ENCODE assay signal across 14 cellular contexts in the genomic region with DNA sequence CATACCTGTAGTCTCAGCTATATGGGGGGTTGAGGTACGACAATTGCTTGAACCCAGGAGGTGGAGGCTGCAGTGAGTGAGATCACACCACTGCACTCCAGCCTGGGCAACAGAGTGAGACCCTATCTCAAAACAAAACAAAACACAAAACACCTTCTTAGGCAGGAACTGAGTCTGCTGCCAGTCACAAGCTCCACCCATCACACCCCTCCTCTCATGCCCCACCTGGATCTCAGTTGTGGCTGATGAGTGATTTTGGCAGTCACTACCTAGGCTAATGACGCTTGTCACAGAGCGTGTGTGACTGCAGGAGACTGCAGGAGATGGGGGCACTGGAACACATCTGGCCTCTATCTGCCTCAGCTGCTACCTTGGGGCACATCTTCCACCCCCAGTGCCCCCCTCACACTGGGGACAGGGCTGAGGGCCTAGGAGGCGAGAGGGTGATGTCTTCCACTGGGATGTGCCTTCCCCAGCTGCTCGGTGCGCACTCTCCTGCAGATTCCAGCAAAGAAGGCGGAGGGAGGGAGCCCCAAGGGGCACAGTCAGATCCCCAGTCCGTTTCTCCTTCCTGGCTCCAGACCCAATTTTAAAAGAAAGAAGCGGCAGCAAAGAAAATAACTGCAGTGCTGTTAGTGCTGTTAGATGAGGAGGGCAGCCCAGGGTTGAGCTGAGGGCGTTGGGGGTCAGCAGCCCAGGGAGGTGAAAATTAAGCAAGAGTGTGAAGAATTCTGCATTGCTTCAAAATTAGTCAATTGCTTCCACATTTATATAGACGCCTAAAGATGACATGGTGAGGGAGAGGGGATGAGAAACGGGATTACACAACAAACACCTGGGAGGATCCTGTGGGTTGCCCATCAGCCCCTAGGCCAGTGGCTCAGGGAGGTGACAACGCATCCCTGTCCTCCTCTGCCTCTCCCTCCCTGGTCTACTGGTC.
DNase-seq lines count a peak whose midpoint lies in the region; ATAC-seq and TF ChIP-seq lines count a peak whose summit lies in the region.
"Had no signal": no experiment of that assay in that cellular context is flagged by ENCODE, and none has a peak within 500 bp of the region (broad histone marks: within the 10 kb centered on the region; RNA-seq: fewer than 3 reads in every experiment).

No MANE protein-coding gene starts in this region.

- H3K4me3 ChIP-seq in epithelial cell of esophagus (ENCODE audit: low read length) (no peak overlapping the region), skin epidermis (no peak overlapping the region)
- H3K4me3 ChIP-seq: pancreas had no signal

- no peaks in the 10 kb centered on the region for H3K9me3 Mint-ChIP-seq in activated CD4-positive, alpha-beta memory T cell treated with anti-CD3 and anti-CD28 coated beads for 36 hours
- no peaks in the 10 kb centered on the region for H3K9me3 Mint-ChIP-seq in activated CD4-positive, alpha-beta memory T cell treated with anti-CD3 and anti-CD28 coated beads, Interleukin-2, amount 10 ng/mL, durations not matched to agents 7 days and 5 days
- peaks cover 8% of the 10 kb centered on the region for H3K9me3 Mint-ChIP-seq in glutamatergic neuron (ENCODE audit: unreplicated experiment)
- H3K9me3 Mint-ChIP-seq: T-helper 2 cell treated with Interferon-gamma antibody and Interleukin-4, amounts not matched to agents 5 μg/mL and 100 μg/mL, for 36 hours had no signal

- no peak overlapping the region for H3K27ac Mint-ChIP-seq in activated CD4-positive, alpha-beta memory T cell treated with anti-CD3 and anti-CD28 coated beads for 36 hours
- H3K27ac Mint-ChIP-seq in activated CD4-positive, alpha-beta memory T cell treated with anti-CD3 and anti-CD28 coated beads, Interleukin-2, amount 10 ng/mL, durations not matched to agents 7 days and 5 days: no peak overlapping the region
- H3K27ac Mint-ChIP-seq in glutamatergic neuron (ENCODE audit: unreplicated experiment): no peak overlapping the region
- H3K27ac Mint-ChIP-seq: T-helper 2 cell treated with Interferon-gamma antibody and Interleukin-4, amounts not matched to agents 5 μg/mL and 100 μg/mL, for 36 hours had no signal

- peak; percentile 65 for DNase-seq in activated CD4-positive, alpha-beta memory T cell treated with anti-CD3 and anti-CD28 coated beads for 36 hours
- no peak for DNase-seq in activated CD4-positive, alpha-beta memory T cell treated with anti-CD3 and anti-CD28 coated beads, Interleukin-2, amount 10 ng/mL, durations not matched to agents 7 days and 5 days
- DNase-seq in NCI-H1436 treated with DMSO at 0.1 percent for 48 hours (lab: John Stamatoyannopoulos, UW): peak; percentile 20
- peak; percentile 69 for DNase-seq in epithelial cell of esophagus (ENCODE audit: low read depth)
- no peak for DNase-seq in glutamatergic neuron
- DNase-seq in NCI-H1930 (lab: John Stamatoyannopoulos, UW): no peak
- DNase-seq: activated CD8-positive, alpha-beta memory T cell treated with anti-CD3 and anti-CD28 coated beads, Interleukin-2, amount 50 U/mL, for 4 hours; AML-193; hippocampal formation; PC-3 had no signal

- TF ChIP-seq CTCF in epithelial cell of esophagus (IDR thresholded peaks at IDR 0.05; ENCODE audit: insufficient read depth, low read depth, low read length, missing control alignments): no peak
- TF ChIP-seq CTCF in glutamatergic neuron (IDR thresholded peaks at IDR 0.05; ENCODE audit: partially characterized antibody, unreplicated experiment): no peak

- peak overlapping the region in 15 of 21 experiments; percentile 9 to 72 (median 60) for H3K27ac ChIP-seq in skin epidermis
- H3K27ac ChIP-seq: pancreas had no signal

- CTCF ChIA-PET in activated CD4-positive, alpha-beta memory T cell treated with anti-CD3 and anti-CD28 coated beads for 36 hours (lab: Charles Lee): interaction anchor here (0.6 to 1.0 kb wide), 3 partner anchors 11 to 107 kb away, joined by 3 read pairs; no protein-coding TSS in a partner anchor
- CTCF ChIA-PET in activated CD4-positive, alpha-beta memory T cell treated with anti-CD3 and anti-CD28 coated beads, Interleukin-2, amount 10 ng/mL, durations not matched to agents 7 days and 5 days (lab: Charles Lee): interaction anchor here (1.0 to 1.2 kb wide), 2 partner anchors 12 to 293 kb away, joined by 3 read pairs; no protein-coding TSS in a partner anchor

- POLR2A ChIA-PET in activated CD4-positive, alpha-beta memory T cell treated with anti-CD3 and anti-CD28 coated beads for 36 hours (lab: Charles Lee): no interaction called here
- POLR2A ChIA-PET in activated CD4-positive, alpha-beta memory T cell treated with anti-CD3 and anti-CD28 coated beads, Interleukin-2, amount 10 ng/mL, durations not matched to agents 7 days and 5 days (lab: Charles Lee): no interaction called here

- no peaks in the 10 kb centered on the region for H3K27me3 Mint-ChIP-seq in activated CD4-positive, alpha-beta memory T cell treated with anti-CD3 and anti-CD28 coated beads for 36 hours
- peaks cover 3% of the 10 kb centered on the region for H3K27me3 Mint-ChIP-seq in activated CD4-positive, alpha-beta memory T cell treated with anti-CD3 and anti-CD28 coated beads, Interleukin-2, amount 10 ng/mL, durations not matched to agents 7 days and 5 days
- peaks cover 6% of the 10 kb centered on the region for H3K27me3 Mint-ChIP-seq in glutamatergic neuron (ENCODE audit: unreplicated experiment)

- ATAC-seq in GM21423 (IDR thresholded peaks at IDR 0.05; ENCODE audit: unreplicated experiment): no peak
- ATAC-seq: pancreas, PC-3 had no signal

- H3K4me1 Mint-ChIP-seq in activated CD4-positive, alpha-beta memory T cell treated with anti-CD3 and anti-CD28 coated beads for 36 hours (ENCODE audit: low read depth): no peaks in the 10 kb centered on the region
- peaks cover 5% of the 10 kb centered on the region for H3K4me1 Mint-ChIP-seq in activated CD4-positive, alpha-beta memory T cell treated with anti-CD3 and anti-CD28 coated beads, Interleukin-2, amount 10 ng/mL, durations not matched to agents 7 days and 5 days
- peaks cover 12% of the 10 kb centered on the region for H3K4me1 Mint-ChIP-seq in glutamatergic neuron (ENCODE audit: low read depth, unreplicated experiment)

- no peaks in the 10 kb centered on the region for H3K36me3 Mint-ChIP-seq in activated CD4-positive, alpha-beta memory T cell treated with anti-CD3 and anti-CD28 coated beads for 36 hours
- no peaks in the 10 kb centered on the region for H3K36me3 Mint-ChIP-seq in activated CD4-positive, alpha-beta memory T cell treated with anti-CD3 and anti-CD28 coated beads, Interleukin-2, amount 10 ng/mL, durations not matched to agents 7 days and 5 days (ENCODE audit: low read depth)
- H3K36me3 Mint-ChIP-seq in glutamatergic neuron (ENCODE audit: unreplicated experiment): no peaks in the 10 kb centered on the region

- intact Hi-C loops in activated CD4-positive, alpha-beta memory T cell treated with anti-CD3 and anti-CD28 coated beads for 36 hours (cut with micrococcal nuclease): no loop called here

- H3K4me3 Mint-ChIP-seq in activated CD4-positive, alpha-beta memory T cell treated with anti-CD3 and anti-CD28 coated beads for 36 hours: no peak overlapping the region
- no peak overlapping the region for H3K4me3 Mint-ChIP-seq in activated CD4-positive, alpha-beta memory T cell treated with anti-CD3 and anti-CD28 coated beads, Interleukin-2, amount 10 ng/mL, durations not matched to agents 7 days and 5 days
- H3K4me3 Mint-ChIP-seq in glutamatergic neuron (ENCODE audit: unreplicated experiment): no peak overlapping the region
- H3K4me3 Mint-ChIP-seq: T-helper 2 cell treated with Interferon-gamma antibody and Interleukin-4, amounts not matched to agents 5 μg/mL and 100 μg/mL, for 36 hours had no signal

Comparison
In these comparisons a context has a peak if more than half of its experiments do, and no peak if none do; other contexts are left out.
1. DNase-seq: peak in activated CD4-positive, alpha-beta memory T cell treated with anti-CD3 and anti-CD28 coated beads for 36 hours (single experiment), NCI-H1436 treated with DMSO at 0.1 percent for 48 hours (single experiment) and epithelial cell of esophagus (single experiment); none in activated CD4-positive, alpha-beta memory T cell treated with anti-CD3 and anti-CD28 coated beads, Interleukin-2, amount 10 ng/mL, durations not matched to agents 7 days and 5 days (single experiment), glutamatergic neuron (single experiment) and NCI-H1930 (0 of 2).